Comparison of ENCODE assay signal across 1 cellular context in genomic region chr1:242787968-242788367, GRCh38.
TF ChIP-seq lines count a peak whose summit lies in the region.

No MANE protein-coding gene starts in this region.

TF ChIP-seq in WTC11, 78 proteins besides CTCF, POLR2A, EP300 and RAD21 (continued from another document):
- TF ChIP-seq USF2 (CRISPR knock-in tag; IDR thresholded peaks at IDR 0.05): no peak
- TF ChIP-seq ETV6 (CRISPR knock-in tag; IDR thresholded peaks at IDR 0.05): no peak
- no peak for TF ChIP-seq ZNF317 (CRISPR knock-in tag; IDR thresholded peaks at IDR 0.05; ENCODE audit: borderline replicate concordance, low read depth)
- TF ChIP-seq EMX1 (CRISPR knock-in tag; IDR thresholded peaks at IDR 0.05): no peak
